19 cellular contexts compared by ENCODE assay signal in genomic region chr2:168401048-168401556, GRCh38. TPM values are rescaled to one million over a fixed set of nuclear protein-coding genes. Genes with fewer than 3 reads are reported as not detected.
A peak's percentile ranks its signal among the peaks of the same experiment; 100 is the strongest.
DNase-seq lines count a peak whose midpoint lies in the region; ATAC-seq, FAIRE-seq and TF ChIP-seq lines count a peak whose summit lies in the region.
"Had no signal": no experiment of that assay in that cellular context is flagged by ENCODE, and none has a peak within 500 bp of the region (broad histone marks: within the 10 kb centered on the region; RNA-seq: fewer than 3 reads in every experiment).

No MANE protein-coding gene starts in this region.

- peaks cover 14 to 18% of the 10 kb centered on the region in 2 donors for H3K4me1 Mint-ChIP-seq in natural killer cell treated with Interleukin-12 subunit alpha and Interleukin-12 subunit beta and Interleukin-15 and Interleukin-18, amount 100 ng/mL, for 72 hours (ENCODE audit: low read depth in 2 of 2)
- peaks cover 18 to 21% of the 10 kb centered on the region in 2 donors for H3K4me1 Mint-ChIP-seq in natural killer cell

- H3K36me3 ChIP-seq in bronchial epithelial cell (ENCODE audit: control insufficient read depth, insufficient read depth, low read length) = no peaks in the 10 kb centered on the region
- H3K36me3 ChIP-seq: BE2C had no signal

- H3K4me3 ChIP-seq in bronchial epithelial cell (ENCODE audit: low read depth, low read length) = no peak overlapping the region
- H3K4me3 ChIP-seq: GM23248 had no signal

- no peak overlapping the region for H3K4me3 Mint-ChIP-seq in natural killer cell treated with Interleukin-12 subunit alpha and Interleukin-12 subunit beta and Interleukin-15 and Interleukin-18, amount 100 ng/mL, for 72 hours
- no peak overlapping the region for H3K4me3 Mint-ChIP-seq in natural killer cell
- H3K4me3 Mint-ChIP-seq: CD4-positive, CD25-positive, alpha-beta regulatory T cell; HFFc6 had no signal

- DNase-seq in natural killer cell treated with Interleukin-12 subunit alpha and Interleukin-12 subunit beta and Interleukin-15 and Interleukin-18, amount 100 ng/mL, for 72 hours (ENCODE audit: low spot score) = no peak
- DNase-seq in natural killer cell (no peak), bronchial epithelial cell (ENCODE audit: low read depth) (no peak), left colon (no peak), posterior cingulate gyrus (no peak), NCI-H2107 (lab: John Stamatoyannopoulos, UW) (no peak), iPS-NIHi7 (ENCODE audit: extremely low spot score) (no peak)
- DNase-seq: BE2C; C1 segment of cervical spinal cord; Caco-2; CD4-positive, CD25-positive, alpha-beta regulatory T cell; GM23248; HFFc6 had no signal

- no peaks in the 10 kb centered on the region for H3K27me3 ChIP-seq in bronchial epithelial cell (ENCODE audit: control insufficient read depth, insufficient read depth, low read length)
- H3K27me3 ChIP-seq: BE2C had no signal

- no peaks in the 10 kb centered on the region for H3K9me3 Mint-ChIP-seq in natural killer cell treated with Interleukin-12 subunit alpha and Interleukin-12 subunit beta and Interleukin-15 and Interleukin-18, amount 100 ng/mL, for 72 hours
- H3K9me3 Mint-ChIP-seq in natural killer cell = no peaks in the 10 kb centered on the region
- H3K9me3 Mint-ChIP-seq: HFFc6 had no signal

- peaks cover 17 to 20% of the 10 kb centered on the region in 2 donors for H3K27me3 Mint-ChIP-seq in natural killer cell treated with Interleukin-12 subunit alpha and Interleukin-12 subunit beta and Interleukin-15 and Interleukin-18, amount 100 ng/mL, for 72 hours
- H3K27me3 Mint-ChIP-seq in natural killer cell (ENCODE audit: low read depth in 2 of 2) = peaks cover 16 to 31% of the 10 kb centered on the region in 2 donors

- intact Hi-C loops in natural killer cell (cut with micrococcal nuclease) = no loop called here
- intact Hi-C loops in left colon (cut with DNase I, micrococcal nuclease) = no loop called here
- intact Hi-C loops in posterior cingulate gyrus (cut with DNase I) = no loop called here

- peaks cover 4% of the 10 kb centered on the region for H3K36me3 Mint-ChIP-seq in natural killer cell treated with Interleukin-12 subunit alpha and Interleukin-12 subunit beta and Interleukin-15 and Interleukin-18, amount 100 ng/mL, for 72 hours
- peaks cover 21% of the 10 kb centered on the region for H3K36me3 Mint-ChIP-seq in natural killer cell
- H3K36me3 Mint-ChIP-seq: CD4-positive, CD25-positive, alpha-beta regulatory T cell had no signal

- no peak for TF ChIP-seq CTCF in natural killer cell (IDR thresholded peaks at IDR 0.05)
- TF ChIP-seq CTCF in bronchial epithelial cell (IDR thresholded peaks at IDR 0.05; ENCODE audit: insufficient read depth, low read length, severe bottlenecking) = no peak

- peak; percentile 7 for FAIRE-seq in bronchial epithelial cell (lab: Jason Lieb, UNC)
- FAIRE-seq: D721Med, G401.6, GM12891, GM19239, H54 had no signal

- ATAC-seq in natural killer cell treated with Interleukin-12 subunit alpha and Interleukin-12 subunit beta and Interleukin-15 and Interleukin-18, amount 100 ng/mL, for 72 hours = peak; percentile 31 to 52
- ATAC-seq in natural killer cell (no peak), left colon (peak; percentile 9)
- ATAC-seq: HCT116 had no signal

- no peak overlapping the region for H3K27ac Mint-ChIP-seq in natural killer cell treated with Interleukin-12 subunit alpha and Interleukin-12 subunit beta and Interleukin-15 and Interleukin-18, amount 100 ng/mL, for 72 hours
- no peak overlapping the region for H3K27ac Mint-ChIP-seq in natural killer cell
- H3K27ac Mint-ChIP-seq: CD4-positive, CD25-positive, alpha-beta regulatory T cell; HFFc6 had no signal

RNA-seq across cellular contexts. Expression of gene CERS6, which starts 55.0 kb away (rescaled TPM):
- 10 to 100 TPM; 17.8 to 19.5 TPM for total RNA-seq in natural killer cell treated with Interleukin-12 subunit alpha and Interleukin-12 subunit beta and Interleukin-15 and Interleukin-18, amount 100 ng/mL, for 72 hours
- total RNA-seq in natural killer cell (10 to 100 TPM in 2 of 3 donors, 1 to 10 TPM in 1; 9.1 to 13.5 (median 11.8) TPM), bronchial epithelial cell (50.8 and 55.3 TPM in 2 replicates), left colon (10 to 100 TPM; 64.4 to 67.2 TPM)

Comparison
In these comparisons a context has a peak if more than half of its experiments do, and no peak if none do; other contexts are left out.
1. ATAC-seq: peak in natural killer cell treated with Interleukin-12 subunit alpha and Interleukin-12 subunit beta and Interleukin-15 and Interleukin-18, amount 100 ng/mL, for 72 hours (2 of 2) and left colon (single experiment); none in natural killer cell (0 of 3).